In the genomic region with DNA sequence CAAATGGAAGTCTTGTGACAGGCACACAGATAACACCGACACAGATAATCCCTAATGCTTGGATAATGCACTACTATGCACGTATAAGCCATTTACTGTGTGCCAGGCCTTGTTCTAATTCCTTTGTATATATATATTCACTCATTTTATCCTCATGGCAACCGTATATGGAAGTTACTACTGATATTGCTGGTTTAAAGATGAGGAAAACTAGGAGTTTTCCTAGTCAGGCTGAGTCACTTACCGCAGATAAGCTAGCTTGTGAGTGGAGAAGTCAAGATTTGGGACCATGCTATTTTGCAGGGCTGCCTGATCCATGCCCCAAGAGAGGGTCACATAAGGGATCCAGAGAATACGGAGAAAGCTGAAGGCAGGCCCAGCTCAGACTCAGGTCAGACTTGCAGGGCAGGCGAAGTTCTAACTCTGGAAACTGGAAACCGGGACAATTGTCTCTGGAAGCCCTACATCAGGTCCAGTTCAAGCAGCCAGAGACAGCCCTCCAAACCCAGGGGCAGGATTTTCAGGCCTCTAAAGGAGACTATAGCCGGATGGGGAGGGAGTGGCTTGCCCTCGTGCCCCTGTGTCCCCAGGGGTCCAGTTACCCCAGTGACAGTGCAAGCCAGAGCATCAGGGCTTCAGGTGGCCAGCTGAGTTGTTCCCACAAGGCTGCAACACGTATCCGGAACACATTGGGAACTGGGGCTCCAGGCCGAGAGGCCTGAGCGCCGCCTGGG, we compare ENCODE assay signal across 9 cellular contexts.
DNase-seq lines count a peak whose midpoint lies in the region; ATAC-seq and TF ChIP-seq lines count a peak whose summit lies in the region.
"Had no signal": no experiment of that assay in that cellular context is flagged by ENCODE, and none has a peak within 500 bp of the region (broad histone marks: within the 10 kb centered on the region; RNA-seq: fewer than 3 reads in every experiment).

No MANE protein-coding gene starts in this region.

- DNase-seq in amniotic epithelial cell (ENCODE audit: low read depth) (peak; percentile 79), KG1 (lab: John Stamatoyannopoulos, UW) (no peak), testis (no peak), medulla oblongata (ENCODE audit: extremely low spot score) (no peak), GM19238 (ENCODE audit: insufficient read length, low spot score) (no peak)

- peak overlapping the region; percentile 60 to 67 for H3K4me3 ChIP-seq in neutrophil (ENCODE audit: low read depth in 1 of 2, low read length in 1 of 2)
- H3K4me3 ChIP-seq in testis = no peak overlapping the region
- H3K4me3 ChIP-seq: cardiac muscle cell had no signal

- ATAC-seq in GM18861 (IDR thresholded peaks at IDR 0.05; ENCODE audit: unreplicated experiment) = peak; percentile 10
- ATAC-seq in HG02678 (IDR thresholded peaks at IDR 0.05; ENCODE audit: unreplicated experiment) = peak; percentile 10

- intact Hi-C loops in testis (cut with DNase I; ENCODE audit: low total_unique reads) = loop anchor here (10.0 kb wide), 1 partner anchor 965 kb away; no protein-coding TSS in a partner anchor

- H3K27me3 ChIP-seq in neutrophil (peaks cover 44% of the 10 kb centered on the region), testis (no peaks in the 10 kb centered on the region)
- H3K27me3 ChIP-seq: cardiac muscle cell had no signal

- TF ChIP-seq CTCF in neutrophil (IDR thresholded peaks at IDR 0.05) = no peak
- no peak for TF ChIP-seq CTCF in testis (IDR thresholded peaks at IDR 0.05)

- H3K9me3 ChIP-seq in neutrophil (no peaks in the 10 kb centered on the region), testis (no peaks in the 10 kb centered on the region)

- H3K27ac ChIP-seq in neutrophil (peak overlapping the region; percentile 51), testis (no peak overlapping the region)
- H3K27ac ChIP-seq: cardiac muscle cell had no signal

- H3K36me3 ChIP-seq in neutrophil (no peaks in the 10 kb centered on the region), testis (ENCODE audit: low read depth, missing control alignments) (no peaks in the 10 kb centered on the region)
- H3K36me3 ChIP-seq: cardiac muscle cell had no signal

- TF ChIP-seq POLR2A in testis (IDR thresholded peaks at IDR 0.05) = no peak

- H3K4me1 ChIP-seq in neutrophil (ENCODE audit: control insufficient read depth in 1 of 2, insufficient read depth in 1 of 2, low read depth in 1 of 2, low read length in 1 of 2) = peaks cover 17 to 28% of the 10 kb centered on the region in 2 experiments
- H3K4me1 ChIP-seq in testis = peaks cover 9% of the 10 kb centered on the region

- WGBS in testis, 2 donors = 53 to 63% methylated on average over 8 to 10 of the region's 14 CpGs

Comparison
In these comparisons a context has a peak if more than half of its experiments do, and no peak if none do; other contexts are left out.
1. H3K4me3 ChIP-seq: peak in neutrophil (2 of 2); none in testis (0 of 2).